In the genomic region with DNA sequence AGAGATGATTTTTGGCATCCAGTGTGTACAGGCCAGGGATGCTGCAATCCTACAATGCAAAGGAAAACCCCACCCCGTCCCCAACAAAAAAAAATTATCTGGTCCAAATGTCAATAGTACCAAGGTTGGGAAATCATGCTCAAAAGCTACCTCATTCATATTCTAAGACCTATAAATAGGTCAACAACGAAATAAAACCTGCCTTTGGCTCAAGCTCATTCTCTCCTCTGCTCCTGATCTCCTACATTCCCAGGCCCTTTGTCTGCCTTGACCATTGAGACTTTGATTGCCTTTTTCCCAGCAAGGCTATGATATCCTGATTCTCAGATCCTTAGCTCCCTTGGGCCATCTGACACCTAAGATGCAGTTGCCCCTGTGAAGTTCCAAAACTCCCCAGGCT, we compare ENCODE assay signal across 31 cellular contexts. TPM values are rescaled to one million over a fixed set of nuclear protein-coding genes. Genes with fewer than 3 reads are reported as not detected.
"Had no signal": no experiment of that assay in that cellular context is flagged by ENCODE, and none has a peak within 500 bp of the region (broad histone marks: within the 10 kb centered on the region; RNA-seq: fewer than 3 reads in every experiment).

No MANE protein-coding gene starts in this region.

- H3K27me3 ChIP-seq: SJCRH30 had no signal

- H3K9me3 Mint-ChIP-seq: activated CD4-positive, alpha-beta memory T cell treated with anti-CD3 and anti-CD28 coated beads, Interleukin-2, amount 10 ng/mL, durations not matched to agents 7 days and 5 days; activated naive CD4-positive, alpha-beta T cell treated with anti-CD3 and anti-CD28 coated beads, Interleukin-2, amount 10 ng/mL, durations not matched to agents 7 days and 5 days; activated naive CD8-positive, alpha-beta T cell treated with anti-CD3 and anti-CD28 coated beads, Interleukin-2, amount 50 U/mL, for 24 hours had no signal

- H3K4me3 ChIP-seq: SJCRH30, SK-N-MC had no signal

- H3K27ac ChIP-seq: SJCRH30, SK-N-MC, WERI-Rb-1 had no signal

- H3K36me3 ChIP-seq: SJCRH30, WERI-Rb-1 had no signal

- ATAC-seq: activated CD8-positive, alpha-beta memory T cell treated with anti-CD3 and anti-CD28 coated beads, Interleukin-2, amount 10 ng/mL, durations not matched to agents 7 days and 5 days; activated naive CD8-positive, alpha-beta T cell treated with anti-CD3 and anti-CD28 coated beads, Interleukin-2, amount 50 U/mL, for 24 hours; Panc1 had no signal

- H3K9me3 ChIP-seq: SJCRH30 had no signal

- H3K27ac Mint-ChIP-seq: activated CD4-positive, alpha-beta memory T cell treated with anti-CD3 and anti-CD28 coated beads, Interleukin-2, amount 10 ng/mL, durations not matched to agents 7 days and 5 days; activated CD8-positive, alpha-beta memory T cell treated with anti-CD3 and anti-CD28 coated beads, Interleukin-2, amount 10 ng/mL, durations not matched to agents 7 days and 5 days; activated naive CD4-positive, alpha-beta T cell treated with anti-CD3 and anti-CD28 coated beads, Interleukin-2, amount 10 ng/mL, durations not matched to agents 7 days and 5 days; activated naive CD8-positive, alpha-beta T cell; activated naive CD8-positive, alpha-beta T cell treated with anti-CD3 and anti-CD28 coated beads, Interleukin-2, amount 50 U/mL, for 24 hours had no signal

- H3K4me3 Mint-ChIP-seq: activated CD4-positive, alpha-beta memory T cell treated with anti-CD3 and anti-CD28 coated beads, Interleukin-2, amount 10 ng/mL, durations not matched to agents 7 days and 5 days; activated CD8-positive, alpha-beta memory T cell treated with anti-CD3 and anti-CD28 coated beads, Interleukin-2, amount 10 ng/mL, durations not matched to agents 7 days and 5 days; activated naive CD4-positive, alpha-beta T cell treated with anti-CD3 and anti-CD28 coated beads, Interleukin-2, amount 10 ng/mL, durations not matched to agents 7 days and 5 days; activated naive CD8-positive, alpha-beta T cell; activated naive CD8-positive, alpha-beta T cell treated with anti-CD3 and anti-CD28 coated beads, Interleukin-2, amount 50 U/mL, for 24 hours; brain had no signal

- H3K27me3 Mint-ChIP-seq: activated naive CD4-positive, alpha-beta T cell treated with anti-CD3 and anti-CD28 coated beads, Interleukin-2, amount 10 ng/mL, durations not matched to agents 7 days and 5 days; activated naive CD8-positive, alpha-beta T cell; brain had no signal

- H3K4me1 Mint-ChIP-seq: activated CD4-positive, alpha-beta memory T cell treated with anti-CD3 and anti-CD28 coated beads, Interleukin-2, amount 10 ng/mL, durations not matched to agents 7 days and 5 days; activated CD8-positive, alpha-beta memory T cell treated with anti-CD3 and anti-CD28 coated beads, Interleukin-2, amount 10 ng/mL, durations not matched to agents 7 days and 5 days; activated naive CD4-positive, alpha-beta T cell treated with anti-CD3 and anti-CD28 coated beads, Interleukin-2, amount 10 ng/mL, durations not matched to agents 7 days and 5 days; activated naive CD8-positive, alpha-beta T cell treated with anti-CD3 and anti-CD28 coated beads, Interleukin-2, amount 50 U/mL, for 24 hours; brain had no signal

- H3K36me3 Mint-ChIP-seq: activated CD8-positive, alpha-beta memory T cell treated with anti-CD3 and anti-CD28 coated beads, Interleukin-2, amount 10 ng/mL, durations not matched to agents 7 days and 5 days; activated naive CD4-positive, alpha-beta T cell treated with anti-CD3 and anti-CD28 coated beads, Interleukin-2, amount 10 ng/mL, durations not matched to agents 7 days and 5 days; activated naive CD8-positive, alpha-beta T cell had no signal

- DNase-seq: activated CD4-positive, alpha-beta memory T cell treated with anti-CD3 and anti-CD28 coated beads, Interleukin-2, amount 10 ng/mL, durations not matched to agents 7 days and 5 days; activated CD4-positive, alpha-beta T cell treated with anti-CD3 and anti-CD28 coated beads for 1 hour; activated CD4-positive, alpha-beta T cell treated with anti-CD3 and anti-CD28 coated beads for 48 hours; activated CD4-positive, CD25-positive, alpha-beta regulatory T cell; activated CD8-positive, alpha-beta memory T cell treated with anti-CD3 and anti-CD28 coated beads for 24 hours; activated CD8-positive, alpha-beta memory T cell treated with anti-CD3 and anti-CD28 coated beads, Interleukin-2, amount 10 ng/mL, durations not matched to agents 7 days and 5 days; activated CD8-positive, alpha-beta memory T cell treated with anti-CD3 and anti-CD28 coated beads, Interleukin-2, amount 50 U/mL, for 48 hours; activated effector memory CD4-positive, alpha-beta T cell treated with Interleukin-2 at 50 U/mL for 16 hours; activated naive CD4-positive, alpha-beta T cell treated with anti-CD3 and anti-CD28 coated beads, Interleukin-2, amount 10 ng/mL, durations not matched to agents 7 days and 5 days; activated naive CD8-positive, alpha-beta T cell treated with anti-CD3 and anti-CD28 coated beads, Interleukin-2, amount 50 U/mL, for 24 hours; activated T-cell treated with anti-CD3 and anti-CD28 coated beads, Interleukin-2, amount 50 U/mL, for 48 hours; anterior cingulate cortex; central memory CD4-positive, alpha-beta T cell; NCI-H1105; NCI-H1417 treated with DMSO at 0.1 percent for 48 hours; NCI-H187 treated with DMSO at 0.1 percent for 48 hours; NCI-H2081; NCI-H2171 treated with DMSO at 0.1 percent for 48 hours; NCI-H2227 treated with DMSO at 0.1 percent for 48 hours; NCI-H446; NCI-H510A treated with DMSO at 0.1 percent for 48 hours; NCI-H69; SHP77; SJCRH30; T1000; WERI-Rb-1 had no signal

RNA-seq across cellular contexts. Expression of gene ANKS1B, which starts 30.0 kb away (rescaled TPM):
- total RNA-seq: RPMI7951 had no signal
